ENCODE assay signal across 1 cellular context in the genomic region with DNA sequence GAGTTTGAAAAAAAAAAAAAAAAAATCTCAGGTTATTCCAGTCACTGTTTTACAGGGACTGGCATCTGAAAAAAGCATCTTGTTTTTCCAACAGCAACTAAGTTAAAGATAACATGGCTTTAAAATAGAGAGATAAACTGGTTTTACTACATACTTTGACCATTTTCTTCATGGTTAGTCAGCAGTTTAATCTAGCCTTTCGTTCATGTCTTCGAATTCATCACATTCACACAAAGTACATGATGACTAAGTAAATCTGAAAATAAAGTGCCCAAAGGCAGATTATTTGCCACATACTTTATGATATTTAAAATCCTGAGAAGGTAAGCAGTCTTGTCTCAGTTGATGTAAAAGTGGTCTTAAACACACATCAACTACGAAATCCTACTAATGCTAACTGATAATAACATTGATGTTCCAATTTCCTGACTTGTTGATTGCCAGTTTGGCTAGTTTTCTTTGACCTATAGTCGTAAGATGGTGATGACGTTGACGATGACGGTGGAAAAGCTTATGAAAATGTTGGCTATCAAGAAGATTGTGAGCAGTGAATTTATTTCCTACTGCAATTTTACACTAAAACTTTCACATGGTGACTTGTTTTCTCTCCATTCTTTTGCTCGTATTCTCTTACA.
TF ChIP-seq lines count a peak whose summit lies in the region.

No MANE protein-coding gene starts in this region.

TF ChIP-seq in IMR-90, 13 proteins besides CTCF, POLR2A, EP300 and RAD21 (continued from another document):
- TF ChIP-seq MAFK (IDR thresholded peaks at IDR 0.05; ENCODE audit: low read depth, low read length): peak; percentile 59
- no peak for TF ChIP-seq RFX5 (IDR thresholded peaks at IDR 0.05; ENCODE audit: low read depth, low read length)
